In the genomic region with DNA sequence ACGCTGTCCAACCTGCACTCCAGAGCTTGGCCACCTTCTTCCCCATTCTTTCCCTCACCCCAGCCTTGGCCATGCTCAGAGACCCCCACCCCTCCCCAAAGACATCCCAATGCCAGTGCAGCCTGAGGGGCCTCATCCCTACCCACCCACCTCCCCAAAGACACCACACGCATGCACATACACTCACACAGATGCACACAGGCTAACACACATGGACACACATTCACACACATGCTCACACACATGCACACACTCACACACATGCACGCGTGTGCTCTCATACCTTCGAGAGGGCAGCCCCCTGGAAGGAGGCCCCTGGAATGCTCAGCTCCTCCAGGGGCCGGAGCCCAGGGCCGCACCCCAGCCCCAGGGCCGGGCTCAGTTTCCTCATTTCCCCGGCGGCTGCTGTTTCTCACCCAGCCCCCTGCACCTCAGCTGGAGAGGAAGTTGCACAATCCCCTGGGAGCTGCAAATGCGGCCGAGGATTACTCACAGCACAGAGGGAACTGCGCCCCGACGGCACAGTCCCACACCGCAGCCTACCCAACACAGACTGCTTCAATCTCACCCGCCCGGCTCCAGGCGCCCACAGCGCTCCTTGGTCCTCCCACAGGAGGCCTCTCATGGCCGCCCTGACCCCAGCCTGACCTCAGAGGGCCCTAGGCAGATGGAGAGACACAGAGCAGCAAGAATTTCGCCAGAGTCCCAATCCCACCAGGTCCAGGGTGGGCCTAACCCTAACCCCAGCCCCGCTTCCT, we compare ENCODE assay signal across 8 cellular contexts. TPM values are rescaled to one million over a fixed set of nuclear protein-coding genes. Genes with fewer than 3 reads are reported as not detected.
DNase-seq lines count a peak whose midpoint lies in the region; ATAC-seq, FAIRE-seq and TF ChIP-seq lines count a peak whose summit lies in the region.

No MANE protein-coding gene starts in this region.

- no peaks in the 10 kb centered on the region for H3K9me3 ChIP-seq in breast epithelium
- H3K9me3 ChIP-seq in thyroid gland = no peaks in the 10 kb centered on the region

- H3K27ac ChIP-seq in breast epithelium (peak overlapping the region; percentile 57 to 77), thyroid gland (peak overlapping the region in 2 of 3 donors; percentile 27 to 48)

- WGBS in thyroid gland, 2 donors = 75 to 80% methylated on average over 14 to 18 of the region's 23 CpGs

- no peaks in the 10 kb centered on the region for H3K9me3 Mint-ChIP-seq in activated CD4-positive, alpha-beta memory T cell treated with anti-CD3 and anti-CD28 coated beads for 36 hours

- TF ChIP-seq CTCF in breast epithelium (IDR thresholded peaks at IDR 0.05) (no peak), thyroid gland (IDR thresholded peaks at IDR 0.05) (no peak)

- no peaks in the 10 kb centered on the region for H3K27me3 ChIP-seq in breast epithelium
- H3K27me3 ChIP-seq in thyroid gland = no peaks in the 10 kb centered on the region

- POLR2A ChIA-PET in activated CD4-positive, alpha-beta memory T cell treated with anti-CD3 and anti-CD28 coated beads for 36 hours (lab: Charles Lee) = no interaction called here

- H3K4me1 ChIP-seq in breast epithelium (peaks cover 9 to 12% of the 10 kb centered on the region in 2 donors), thyroid gland (peaks cover 28 to 66% of the 10 kb centered on the region in 2 donors)

- no peak for TF ChIP-seq POLR2A in breast epithelium (IDR thresholded peaks at IDR 0.05)
- TF ChIP-seq POLR2A in thyroid gland (IDR thresholded peaks at IDR 0.05) = no peak

- no peak overlapping the region for H3K4me3 Mint-ChIP-seq in activated CD4-positive, alpha-beta memory T cell treated with anti-CD3 and anti-CD28 coated beads for 36 hours

- no peaks in the 10 kb centered on the region for H3K27me3 Mint-ChIP-seq in activated CD4-positive, alpha-beta memory T cell treated with anti-CD3 and anti-CD28 coated beads for 36 hours

- ATAC-seq in HG02763 (IDR thresholded peaks at IDR 0.05; ENCODE audit: unreplicated experiment) (peak; percentile 63), left lobe of liver (peak; percentile 71)

- H3K4me1 Mint-ChIP-seq in activated CD4-positive, alpha-beta memory T cell treated with anti-CD3 and anti-CD28 coated beads for 36 hours (ENCODE audit: low read depth) = peaks cover 11% of the 10 kb centered on the region

- FAIRE-seq in GM18507 (lab: Jason Lieb, UNC) = peak; percentile 93

- H3K4me3 ChIP-seq in breast epithelium (peak overlapping the region in 1 of 3 donors; percentile 37), thyroid gland (replicated peaks in 1 of 3) (no peak overlapping the region)

- H3K36me3 ChIP-seq in breast epithelium = no peaks in the 10 kb centered on the region
- no peaks in the 10 kb centered on the region for H3K36me3 ChIP-seq in thyroid gland

- intact Hi-C loops in breast epithelium (cut with DNase I; ENCODE audit: low total_unique reads) = no loop called here
- intact Hi-C loops in thyroid gland (cut with DNase I) = no loop called here
- intact Hi-C loops in activated CD4-positive, alpha-beta memory T cell treated with anti-CD3 and anti-CD28 coated beads for 36 hours (cut with micrococcal nuclease) = no loop called here

- peak; percentile 89 for DNase-seq in GM18507 (ENCODE audit: extremely low spot score, insufficient read length, low read depth)
- DNase-seq in NCI-H460 (ENCODE audit: extremely low read depth, low read depth) = peak; percentile 78
- DNase-seq in breast epithelium (ENCODE audit: low spot score in 2 of 2) = peak in 1 of 2 donors; percentile 72
- DNase-seq in left lobe of liver (ENCODE audit: low spot score) = peak; percentile 64
- DNase-seq in thyroid gland = peak; percentile 28 to 39
- DNase-seq in activated CD4-positive, alpha-beta memory T cell treated with anti-CD3 and anti-CD28 coated beads for 36 hours = no peak
- DNase-seq in SW480 (ENCODE audit: low spot score) = no peak

- no peaks in the 10 kb centered on the region for H3K36me3 Mint-ChIP-seq in activated CD4-positive, alpha-beta memory T cell treated with anti-CD3 and anti-CD28 coated beads for 36 hours

- no peak overlapping the region for H3K27ac Mint-ChIP-seq in activated CD4-positive, alpha-beta memory T cell treated with anti-CD3 and anti-CD28 coated beads for 36 hours

- CTCF ChIA-PET in activated CD4-positive, alpha-beta memory T cell treated with anti-CD3 and anti-CD28 coated beads for 36 hours (lab: Charles Lee) = interaction anchor here (1.6 kb wide), 1 partner anchor 18 kb away, joined by 7 read pairs; no protein-coding TSS in a partner anchor

RNA-seq across cellular contexts. Expression of a gene that starts 12.1 kb away (rescaled TPM):
- total RNA-seq in NCI-H460 (2014; rRNA removed; shearing (Covaris generic)) = 3.1 and 4.6 TPM in 2 replicates
- polyA plus RNA-seq in NCI-H460 (2014; cell fraction: nucleus; rRNA removed) = 6.2 and 8.2 TPM in 2 replicates
- 10 to 100 TPM; 15.7 to 20.6 (median 18.4) TPM for total RNA-seq in breast epithelium
- 8.9 TPM for total RNA-seq in left lobe of liver
- total RNA-seq in thyroid gland = 10 to 100 TPM; 23.0 to 39.0 (median 34.9) TPM
- total RNA-seq in activated CD4-positive, alpha-beta memory T cell treated with anti-CD3 and anti-CD28 coated beads for 36 hours = 10 to 100 TPM; 11.7 to 13.4 TPM

RNA-seq across cellular contexts. Expression of a gene that starts 23.8 kb away (rescaled TPM):
- total RNA-seq in NCI-H460 (2014; rRNA removed; shearing (Covaris generic)) = not detected in 2 replicates
- not detected in 2 replicates for polyA plus RNA-seq in NCI-H460 (2014; cell fraction: nucleus; rRNA removed)
- total RNA-seq in breast epithelium (1 to 10 TPM in 1 of 3 donors, not detected in 2; 3.2 TPM), left lobe of liver (0.63 TPM), thyroid gland (not detected)
- not detected for total RNA-seq in activated CD4-positive, alpha-beta memory T cell treated with anti-CD3 and anti-CD28 coated beads for 36 hours

RNA-seq across cellular contexts. Expression of a gene that starts 56.3 kb away (rescaled TPM):
- total RNA-seq in NCI-H460 (2014; rRNA removed; shearing (Covaris generic)) = 1.2 and 2.5 TPM in 2 replicates
- polyA plus RNA-seq in NCI-H460 (2014; cell fraction: nucleus; rRNA removed) = 1.5 and 2.2 TPM in 2 replicates
- total RNA-seq in breast epithelium = 1 to 10 TPM; 3.5 to 4.3 (median 3.8) TPM
- 4.4 TPM for total RNA-seq in left lobe of liver
- 1 to 10 TPM; 4.0 to 6.7 (median 5.8) TPM for total RNA-seq in thyroid gland
- total RNA-seq in activated CD4-positive, alpha-beta memory T cell treated with anti-CD3 and anti-CD28 coated beads for 36 hours = 1 to 10 TPM; 4.8 to 5.5 TPM

RNA-seq across cellular contexts. Expression of a gene that starts 57.2 kb away (rescaled TPM):
- 0.40 and 1.2 TPM in 2 replicates for total RNA-seq in NCI-H460 (2014; rRNA removed; shearing (Covaris generic))
- 3.0 and 9.7 TPM in 2 replicates for polyA plus RNA-seq in NCI-H460 (2014; cell fraction: nucleus; rRNA removed)
- total RNA-seq in breast epithelium (1 to 10 TPM in 2 of 3 donors, under 1 TPM in 1; 0.80 to 5.3 (median 3.3) TPM), left lobe of liver (7.3 TPM), thyroid gland (10 to 100 TPM in 3 of 4 donors, 1 to 10 TPM in 1; 4.0 to 15.6 (median 12.7) TPM)
- total RNA-seq in activated CD4-positive, alpha-beta memory T cell treated with anti-CD3 and anti-CD28 coated beads for 36 hours = under 1 TPM in 1 of 2 experiments, not detected in 1; 0.71 TPM

Comparison
In these comparisons a context has a peak if more than half of its experiments do, and no peak if none do; other contexts are left out.
1. DNase-seq: peak in GM18507 (single experiment), NCI-H460 (single experiment), left lobe of liver (single experiment) and thyroid gland (2 of 2); none in activated CD4-positive, alpha-beta memory T cell treated with anti-CD3 and anti-CD28 coated beads for 36 hours (single experiment) and SW480 (single experiment).